19 cellular contexts compared by ENCODE assay signal in genomic region chr14:100077441-100077840, GRCh38. TPM values are rescaled to one million over a fixed set of nuclear protein-coding genes. Genes with fewer than 3 reads are reported as not detected.
DNase-seq lines count a peak whose midpoint lies in the region; ATAC-seq and TF ChIP-seq lines count a peak whose summit lies in the region.
"Had no signal": no experiment of that assay in that cellular context is flagged by ENCODE, and none has a peak within 500 bp of the region (broad histone marks: within the 10 kb centered on the region; RNA-seq: fewer than 3 reads in every experiment).

No MANE protein-coding gene starts in this region.

- no peak overlapping the region for H2AFZ ChIP-seq in GM23248
- H2AFZ ChIP-seq: parathyroid adenoma had no signal

- H3F3A ChIP-seq in GM23248 (ENCODE audit: insufficient read depth), result peaks cover 17% of the 10 kb centered on the region

- CTCF ChIA-PET in CD8-positive, alpha-beta T cell (lab: Charles Lee), result interaction anchor here (0.7 to 35.4 kb wide), 6 partner anchors 8 to 169 kb away, joined by 3 to 1143 read pairs (median 8); partner anchors contain the start of gene EVL
- CTCF ChIA-PET in naive thymus-derived CD4-positive, alpha-beta T cell (lab: Charles Lee), result interaction anchor here (0.7 to 26.3 kb wide), 6 partner anchors 5 to 394 kb away, joined by 4 to 758 read pairs (median 98); partner anchors contain the start of gene EVL
- CTCF ChIA-PET in MCF 10A (lab: Yijun Ruan, JAX), result interaction anchor here (0.6 to 10.6 kb wide), 6 partner anchors 19 to 128 kb away, joined by 3 to 188 read pairs (median 10); no protein-coding TSS in a partner anchor

- ATAC-seq in CD8-positive, alpha-beta T cell, result no peak
- no peak for ATAC-seq in naive thymus-derived CD4-positive, alpha-beta T cell
- no peak for ATAC-seq in HG02970 (IDR thresholded peaks at IDR 0.05; ENCODE audit: low FRiP score, unreplicated experiment)
- no peak for ATAC-seq in GM21360 (IDR thresholded peaks at IDR 0.05; ENCODE audit: unreplicated experiment)
- ATAC-seq: left colon, mucosa of descending colon, PC-3 had no signal

- POLR2A ChIA-PET in CD8-positive, alpha-beta T cell (lab: Charles Lee), result interaction anchor here (0.8 to 23.8 kb wide), 3 partner anchors 8 to 28 kb away, joined by 3 to 700 read pairs (median 368); partner anchors contain the start of gene EVL
- POLR2A ChIA-PET in naive thymus-derived CD4-positive, alpha-beta T cell (lab: Charles Lee), result interaction anchor here (0.8 to 59.0 kb wide), 3 partner anchors 12 to 115 kb away, joined by 3 to 2344 read pairs (median 2344); partner anchors contain the start of gene EVL
- POLR2A ChIA-PET in MCF 10A (lab: Yijun Ruan, JAX), result interaction anchor here (0.7 to 1.2 kb wide), 5 partner anchors 19 to 115 kb away, joined by 3 to 4 read pairs (median 3); no protein-coding TSS in a partner anchor

- H3K4me1 Mint-ChIP-seq in CD8-positive, alpha-beta T cell (ENCODE audit: low read depth), result peaks cover 97% of the 10 kb centered on the region
- H3K4me1 Mint-ChIP-seq in activated T-helper 2 cell treated with anti-CD3 and anti-CD28 coated beads, Interferon-gamma antibody, Interleukin-2, Interleukin-4, amounts not matched to agents 10 μg/mL and 5 μg/mL and 100 μg/mL, durations not matched to agents 14 hours and 24 hours and 36 hours (ENCODE audit: low read depth), result peaks cover 91% of the 10 kb centered on the region
- peaks cover 83 to 99% (median 95%) of the 10 kb centered on the region in 7 donors for H3K4me1 Mint-ChIP-seq in naive thymus-derived CD4-positive, alpha-beta T cell
- peaks cover 41% of the 10 kb centered on the region for H3K4me1 Mint-ChIP-seq in MCF 10A (ENCODE audit: insufficient read depth, unreplicated experiment)

- H3K27ac Mint-ChIP-seq in CD8-positive, alpha-beta T cell, result peak overlapping the region; percentile 99
- peak overlapping the region; percentile 95 for H3K27ac Mint-ChIP-seq in activated T-helper 2 cell treated with anti-CD3 and anti-CD28 coated beads, Interferon-gamma antibody, Interleukin-2, Interleukin-4, amounts not matched to agents 10 μg/mL and 5 μg/mL and 100 μg/mL, durations not matched to agents 14 hours and 24 hours and 36 hours
- peak overlapping the region; percentile 89 to 100 (median 98) for H3K27ac Mint-ChIP-seq in naive thymus-derived CD4-positive, alpha-beta T cell
- H3K27ac Mint-ChIP-seq in MCF 10A (ENCODE audit: low read depth, unreplicated experiment), result no peak overlapping the region

- H3K27ac ChIP-seq in BLaER1 (no peak overlapping the region), GM23248 (no peak overlapping the region)
- peak overlapping the region; percentile 4 for H3K27ac ChIP-seq in CD8-positive, alpha-beta T cell (ENCODE audit: low read depth, low read length)
- peak overlapping the region; percentile 98 for H3K27ac ChIP-seq in naive thymus-derived CD4-positive, alpha-beta T cell (ENCODE audit: low read depth, low read length)
- H3K27ac ChIP-seq: parathyroid adenoma had no signal

- no peaks in the 10 kb centered on the region for H3K9me2 ChIP-seq in GM23248 (ENCODE audit: insufficient read depth)

- peaks cover 97% of the 10 kb centered on the region for H4K20me1 ChIP-seq in BLaER1
- no peaks in the 10 kb centered on the region for H4K20me1 ChIP-seq in GM23248 (ENCODE audit: insufficient read depth)

- peaks cover 8% of the 10 kb centered on the region for H3K79me2 ChIP-seq in GM23248 (ENCODE audit: insufficient read depth)
- H3K79me2 ChIP-seq: parathyroid adenoma had no signal

- H3K4me1 ChIP-seq in BLaER1 (peaks cover 100% of the 10 kb centered on the region), GM23248 (ENCODE audit: insufficient read depth) (peaks cover 23% of the 10 kb centered on the region)
- peaks cover 95% of the 10 kb centered on the region for H3K4me1 ChIP-seq in CD8-positive, alpha-beta T cell (ENCODE audit: insufficient read depth, low read length)
- H3K4me1 ChIP-seq in naive thymus-derived CD4-positive, alpha-beta T cell (ENCODE audit: control insufficient read depth in 2 of 2, insufficient read depth in 2 of 2, low read length in 2 of 2), result peaks cover 83 to 99% of the 10 kb centered on the region in 2 donors
- H3K4me1 ChIP-seq: parathyroid adenoma had no signal

- H3K9me3 ChIP-seq in BLaER1, result no peaks in the 10 kb centered on the region
- H3K9me3 ChIP-seq in CD8-positive, alpha-beta T cell (ENCODE audit: low read length), result no peaks in the 10 kb centered on the region
- no peaks in the 10 kb centered on the region for H3K9me3 ChIP-seq in naive thymus-derived CD4-positive, alpha-beta T cell (ENCODE audit: control insufficient read depth in 2 of 3, low read length in 3 of 3)
- H3K9me3 ChIP-seq in GM23248 (ENCODE audit: low read depth), result no peaks in the 10 kb centered on the region
- H3K9me3 ChIP-seq: mucosa of descending colon had no signal

- H3K4me2 ChIP-seq in BLaER1 (peak overlapping the region; percentile 4; the same call in 1 of the 2 replicates), GM23248 (ENCODE audit: unreplicated experiment) (no peak overlapping the region)

- DNase-seq in CD8-positive, alpha-beta T cell, result no peak
- DNase-seq in activated T-helper 2 cell treated with anti-CD3 and anti-CD28 coated beads, Interferon-gamma antibody, Interleukin-2, Interleukin-4, amounts not matched to agents 10 μg/mL and 5 μg/mL and 100 μg/mL, durations not matched to agents 14 hours and 24 hours and 36 hours (ENCODE audit: low spot score), result no peak
- DNase-seq in naive thymus-derived CD4-positive, alpha-beta T cell, result peak in 1 of 9 donors; percentile 22
- DNase-seq in MCF 10A (ENCODE audit: unreplicated experiment), result no peak
- no peak for DNase-seq in GM23248
- DNase-seq: activated CD4-positive, alpha-beta T cell treated with anti-CD3 and anti-CD28 coated beads for 1 hour; activated effector memory CD4-positive, alpha-beta T cell treated with Interleukin-2 at 50 U/mL for 16 hours; DMS 273 treated with DMSO at 0.1 percent for 48 hours; KG1; left colon; mucosa of descending colon; NCI-H1105; NCI-H748 treated with DMSO at 0.1 percent for 48 hours; stimulated activated CD4-positive, alpha-beta T cell treated with anti-CD3 and anti-CD28 coated beads, Interleukin-2, amount 100 ng/mL, for 24 hours had no signal

- no peaks in the 10 kb centered on the region for H3K27me3 ChIP-seq in BLaER1
- H3K27me3 ChIP-seq in CD8-positive, alpha-beta T cell (ENCODE audit: insufficient read depth, low read length), result no peaks in the 10 kb centered on the region
- H3K27me3 ChIP-seq in naive thymus-derived CD4-positive, alpha-beta T cell (ENCODE audit: control insufficient read depth in 2 of 2, insufficient read depth in 2 of 2, low read length in 2 of 2), result no peaks in the 10 kb centered on the region
- no peaks in the 10 kb centered on the region for H3K27me3 ChIP-seq in GM23248 (replicated peaks; ENCODE audit: insufficient read depth)

- in situ Hi-C loops in GM23248 (cut with MboI), result no loop called here

- peaks cover 84% of the 10 kb centered on the region for H3K36me3 Mint-ChIP-seq in CD8-positive, alpha-beta T cell
- H3K36me3 Mint-ChIP-seq in activated T-helper 2 cell treated with anti-CD3 and anti-CD28 coated beads, Interferon-gamma antibody, Interleukin-2, Interleukin-4, amounts not matched to agents 10 μg/mL and 5 μg/mL and 100 μg/mL, durations not matched to agents 14 hours and 24 hours and 36 hours (ENCODE audit: low read depth), result peaks cover 77% of the 10 kb centered on the region
- peaks cover 11 to 87% (median 35%) of the 10 kb centered on the region in 5 donors for H3K36me3 Mint-ChIP-seq in naive thymus-derived CD4-positive, alpha-beta T cell
- H3K36me3 Mint-ChIP-seq in MCF 10A (ENCODE audit: insufficient read depth, unreplicated experiment), result no peaks in the 10 kb centered on the region

- TF ChIP-seq CTCF in CD8-positive, alpha-beta T cell (IDR thresholded peaks at IDR 0.05), result no peak
- no peak for TF ChIP-seq CTCF in MCF 10A (IDR thresholded peaks at IDR 0.05; ENCODE audit: unreplicated experiment)

- no TSS peak for BruUV-seq in MCF 10A (replicated peaks; lab: Mats Ljungman, UMichigan)

- intact Hi-C loops in CD8-positive, alpha-beta T cell (cut with DNase I, micrococcal nuclease), result loop anchor here in 1 of 2 experiments (10.0 kb wide), 1 partner anchor 1737 kb away; no protein-coding TSS in a partner anchor
- intact Hi-C loops in activated T-helper 2 cell treated with anti-CD3 and anti-CD28 coated beads, Interferon-gamma antibody, Interleukin-2, Interleukin-4, amounts not matched to agents 10 μg/mL and 5 μg/mL and 100 μg/mL, durations not matched to agents 14 hours and 24 hours and 36 hours (cut with micrococcal nuclease), result no loop called here
- intact Hi-C loops in naive thymus-derived CD4-positive, alpha-beta T cell (cut with micrococcal nuclease), result no loop called here
- intact Hi-C loops in MCF 10A (cut with micrococcal nuclease), result loop anchor here (5.0 kb wide), 1 partner anchor 45 kb away; no protein-coding TSS in a partner anchor

- WGBS in GM23248 (ENCODE audit: low coverage in 1 of 2, low lambda C conversion rate in 2 of 2, missing lambda C conversion rate in 2 of 2), 2 experiments, result 96 to 97% methylated on average over 9 of the region's 9 CpGs

- peak overlapping the region; percentile 77 for H3K4me3 Mint-ChIP-seq in CD8-positive, alpha-beta T cell
- peak overlapping the region; percentile 64 for H3K4me3 Mint-ChIP-seq in activated T-helper 2 cell treated with anti-CD3 and anti-CD28 coated beads, Interferon-gamma antibody, Interleukin-2, Interleukin-4, amounts not matched to agents 10 μg/mL and 5 μg/mL and 100 μg/mL, durations not matched to agents 14 hours and 24 hours and 36 hours (ENCODE audit: low read depth)
- H3K4me3 Mint-ChIP-seq in naive thymus-derived CD4-positive, alpha-beta T cell, result peak overlapping the region; percentile 78 to 98 (median 87)
- H3K4me3 Mint-ChIP-seq in MCF 10A (ENCODE audit: unreplicated experiment), result no peak overlapping the region

- H3K9me3 Mint-ChIP-seq in CD8-positive, alpha-beta T cell, result no peaks in the 10 kb centered on the region
- H3K9me3 Mint-ChIP-seq in activated T-helper 2 cell treated with anti-CD3 and anti-CD28 coated beads, Interferon-gamma antibody, Interleukin-2, Interleukin-4, amounts not matched to agents 10 μg/mL and 5 μg/mL and 100 μg/mL, durations not matched to agents 14 hours and 24 hours and 36 hours, result no peaks in the 10 kb centered on the region
- H3K9me3 Mint-ChIP-seq in naive thymus-derived CD4-positive, alpha-beta T cell, result peaks cover 0 to 6% (median 0%) of the 10 kb centered on the region in 11 donors
- no peaks in the 10 kb centered on the region for H3K9me3 Mint-ChIP-seq in MCF 10A (ENCODE audit: unreplicated experiment)

- no peaks in the 10 kb centered on the region for H3K27me3 Mint-ChIP-seq in CD8-positive, alpha-beta T cell (ENCODE audit: low read depth)
- no peaks in the 10 kb centered on the region for H3K27me3 Mint-ChIP-seq in activated T-helper 2 cell treated with anti-CD3 and anti-CD28 coated beads, Interferon-gamma antibody, Interleukin-2, Interleukin-4, amounts not matched to agents 10 μg/mL and 5 μg/mL and 100 μg/mL, durations not matched to agents 14 hours and 24 hours and 36 hours (ENCODE audit: low read depth)
- no peaks in the 10 kb centered on the region for H3K27me3 Mint-ChIP-seq in naive thymus-derived CD4-positive, alpha-beta T cell
- no peaks in the 10 kb centered on the region for H3K27me3 Mint-ChIP-seq in MCF 10A (ENCODE audit: insufficient read depth, unreplicated experiment)

- H3K9ac ChIP-seq in BLaER1 (no peak overlapping the region), GM23248 (no peak overlapping the region)
- H3K9ac ChIP-seq: parathyroid adenoma had no signal

- no peak overlapping the region for H3K4me3 ChIP-seq in BLaER1
- peak overlapping the region; percentile 3 for H3K4me3 ChIP-seq in CD8-positive, alpha-beta T cell (ENCODE audit: low read depth, low read length)
- H3K4me3 ChIP-seq in naive thymus-derived CD4-positive, alpha-beta T cell (ENCODE audit: low read length), result peak overlapping the region; percentile 11
- no peak overlapping the region for H3K4me3 ChIP-seq in GM23248
- H3K4me3 ChIP-seq: mucosa of descending colon had no signal

- H3K36me3 ChIP-seq in BLaER1 (peaks cover 15% of the 10 kb centered on the region), GM23248 (ENCODE audit: low read depth) (no peaks in the 10 kb centered on the region)
- peaks cover 34% of the 10 kb centered on the region for H3K36me3 ChIP-seq in CD8-positive, alpha-beta T cell (ENCODE audit: insufficient read depth, low read length)
- H3K36me3 ChIP-seq in naive thymus-derived CD4-positive, alpha-beta T cell (ENCODE audit: control insufficient read depth in 2 of 3, insufficient read depth in 3 of 3, low read length in 3 of 3), result peaks cover 15 to 31% (median 16%) of the 10 kb centered on the region in 3 experiments

RNA-seq across cellular contexts. Expression of gene EVL, which starts 12.2 kb away (rescaled TPM):
- total RNA-seq in CD8-positive, alpha-beta T cell, result 100 to 1,000 TPM; 573 to 578 TPM
- total RNA-seq in activated T-helper 2 cell treated with anti-CD3 and anti-CD28 coated beads, Interferon-gamma antibody, Interleukin-2, Interleukin-4, amounts not matched to agents 10 μg/mL and 5 μg/mL and 100 μg/mL, durations not matched to agents 14 hours and 24 hours and 36 hours, result 255 TPM in 2 replicates
- 1,000 to 10,000 TPM in 3 of 5 experiments, 100 to 1,000 TPM in 2; 851 to 1,469 (median 1,230) TPM for total RNA-seq in naive thymus-derived CD4-positive, alpha-beta T cell
- 100 to 1,000 TPM; 163 to 184 TPM for polyA plus RNA-seq in naive thymus-derived CD4-positive, alpha-beta T cell
- 52.5 and 55.4 TPM in 2 replicates for total RNA-seq in MCF 10A (2022)
- total RNA-seq in GM23248 (2014; rRNA removed; shearing (Covaris generic)), result 15.8 and 29.9 TPM in 2 replicates
- 6.2 and 6.6 TPM in 2 replicates for polyA plus RNA-seq in GM23248 (2016; fragmentation: Nextera tagmentation; extraction: Ambion mirVana)

Comparison
In these comparisons a context has a peak if more than half of its experiments do, and no peak if none do; other contexts are left out.
1. H3K27ac ChIP-seq: peak in CD8-positive, alpha-beta T cell (single experiment) and naive thymus-derived CD4-positive, alpha-beta T cell (single experiment); none in BLaER1 (single experiment) and GM23248 (single experiment).
2. H3K4me3 ChIP-seq: peak in CD8-positive, alpha-beta T cell (single experiment) and naive thymus-derived CD4-positive, alpha-beta T cell (single experiment); none in BLaER1 (single experiment) and GM23248 (single experiment).